ENCODE assay signal across 30 cellular contexts in the genomic region with DNA sequence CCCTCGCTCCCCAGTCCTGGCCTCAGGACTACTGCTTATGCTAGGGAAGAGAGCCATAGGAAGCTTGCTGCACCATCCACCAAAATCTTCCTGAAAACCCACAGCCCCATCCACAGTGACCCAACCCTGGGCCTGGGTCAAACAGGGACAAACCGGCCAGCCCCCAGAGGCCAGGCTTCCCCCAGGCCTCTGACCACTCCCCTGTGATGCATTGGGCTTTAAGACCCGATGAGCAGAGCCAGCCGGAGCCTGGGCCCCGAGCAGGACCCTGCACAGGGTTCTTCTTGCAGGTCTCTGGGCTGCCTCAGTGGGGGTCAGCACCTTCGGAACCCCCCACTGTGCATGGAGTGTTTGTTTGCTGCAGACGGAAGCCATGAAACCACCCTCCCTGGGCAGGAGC.
A peak's percentile ranks its signal among the peaks of the same experiment; 100 is the strongest.
DNase-seq lines count a peak whose midpoint lies in the region; ATAC-seq and TF ChIP-seq lines count a peak whose summit lies in the region.
"Had no signal": no experiment of that assay in that cellular context is flagged by ENCODE, and none has a peak within 500 bp of the region (broad histone marks: within the 10 kb centered on the region; RNA-seq: fewer than 3 reads in every experiment).

No MANE protein-coding gene starts in this region.

- H3K4me1 Mint-ChIP-seq in activated CD4-positive, alpha-beta T cell treated with anti-CD3 and anti-CD28 coated beads, Interleukin-2, amount 10 ng/mL, durations not matched to agents 24 days and 14 days, result no peaks in the 10 kb centered on the region
- no peaks in the 10 kb centered on the region for H3K4me1 Mint-ChIP-seq in osteocyte (ENCODE audit: unreplicated experiment)
- H3K4me1 Mint-ChIP-seq: B cell, IgD-negative memory B cell had no signal

- H3K4me3 ChIP-seq in upper lobe of right lung, result no peak overlapping the region
- H3K4me3 ChIP-seq: GM12878 had no signal

- no peak overlapping the region for H3K27ac ChIP-seq in upper lobe of right lung
- H3K27ac ChIP-seq: 22Rv1, C4-2B, HL-60, KMS-11, RWPE1 had no signal

- no peaks in the 10 kb centered on the region for H3K4me1 ChIP-seq in upper lobe of right lung
- H3K4me1 ChIP-seq: Caco-2 had no signal

- no peaks in the 10 kb centered on the region for H3K36me3 ChIP-seq in upper lobe of right lung

- intact Hi-C loops in activated CD4-positive, alpha-beta T cell treated with anti-CD3 and anti-CD28 coated beads, Interleukin-2, amount 10 ng/mL, durations not matched to agents 24 days and 14 days (cut with micrococcal nuclease), result no loop called here
- intact Hi-C loops in upper lobe of right lung (cut with DNase I), result no loop called here

- no peaks in the 10 kb centered on the region for H3K36me3 Mint-ChIP-seq in activated CD4-positive, alpha-beta T cell treated with anti-CD3 and anti-CD28 coated beads, Interleukin-2, amount 10 ng/mL, durations not matched to agents 24 days and 14 days (ENCODE audit: low read depth)
- no peaks in the 10 kb centered on the region for H3K36me3 Mint-ChIP-seq in osteocyte (ENCODE audit: unreplicated experiment)
- H3K36me3 Mint-ChIP-seq: CD8-positive, alpha-beta T cell; IgD-negative memory B cell had no signal

- H3K9me3 ChIP-seq in upper lobe of right lung, result no peaks in the 10 kb centered on the region
- H3K9me3 ChIP-seq: Caco-2 had no signal

- no peaks in the 10 kb centered on the region for H3K9me3 Mint-ChIP-seq in activated CD4-positive, alpha-beta T cell treated with anti-CD3 and anti-CD28 coated beads, Interleukin-2, amount 10 ng/mL, durations not matched to agents 24 days and 14 days
- peaks cover 7% of the 10 kb centered on the region for H3K9me3 Mint-ChIP-seq in osteocyte (ENCODE audit: unreplicated experiment)
- H3K9me3 Mint-ChIP-seq: CD8-positive, alpha-beta T cell had no signal

- peaks cover 3% of the 10 kb centered on the region for H3K27me3 ChIP-seq in upper lobe of right lung

- no peak for ATAC-seq in upper lobe of right lung
- ATAC-seq: CD8-positive, alpha-beta T cell; GM12878; Panc1 had no signal

- H3K4me3 Mint-ChIP-seq in activated CD4-positive, alpha-beta T cell treated with anti-CD3 and anti-CD28 coated beads, Interleukin-2, amount 10 ng/mL, durations not matched to agents 24 days and 14 days, result no peak overlapping the region
- no peak overlapping the region for H3K4me3 Mint-ChIP-seq in osteocyte (ENCODE audit: unreplicated experiment)
- H3K4me3 Mint-ChIP-seq: B cell; CD8-positive, alpha-beta T cell had no signal

- no peaks in the 10 kb centered on the region for H3K27me3 Mint-ChIP-seq in activated CD4-positive, alpha-beta T cell treated with anti-CD3 and anti-CD28 coated beads, Interleukin-2, amount 10 ng/mL, durations not matched to agents 24 days and 14 days
- H3K27me3 Mint-ChIP-seq in osteocyte (ENCODE audit: unreplicated experiment), result no peaks in the 10 kb centered on the region
- H3K27me3 Mint-ChIP-seq: B cell had no signal

- H3K27ac Mint-ChIP-seq in activated CD4-positive, alpha-beta T cell treated with anti-CD3 and anti-CD28 coated beads, Interleukin-2, amount 10 ng/mL, durations not matched to agents 24 days and 14 days, result no peak overlapping the region
- no peak overlapping the region for H3K27ac Mint-ChIP-seq in osteocyte (ENCODE audit: unreplicated experiment)
- H3K27ac Mint-ChIP-seq: B cell; CD8-positive, alpha-beta T cell; IgD-negative memory B cell had no signal

- DNase-seq in activated CD4-positive, alpha-beta T cell treated with anti-CD3 and anti-CD28 coated beads, Interleukin-2, amount 10 ng/mL, durations not matched to agents 24 days and 14 days, result peak; percentile 37
- DNase-seq in activated CD4-positive, alpha-beta T cell treated with anti-CD3 and anti-CD28 coated beads for 4 hours, result no peak
- DNase-seq in islet precursor cell (peak; percentile 35), osteocyte (ENCODE audit: extremely low spot score, unreplicated experiment) (peak; percentile 66), upper lobe of right lung (peak; percentile 48), hypothalamus (lab: John Stamatoyannopoulos, UW) (no peak), HK-2 (ENCODE audit: unreplicated experiment) (no peak)
- no peak for DNase-seq in stimulated activated CD4-positive, alpha-beta T cell treated with anti-CD3 and anti-CD28 coated beads, Interleukin-4, amount 100 ng/mL, for 24 hours
- DNase-seq: Caco-2, DMS 273 treated with DMSO at 0.1 percent for 48 hours, DMS79, EL, GDM1, NCI-H1048, NCI-H1417, NCI-H1694, NCI-H2029 treated with DMSO at 0.1 percent for 48 hours, NCI-H2227 treated with DMSO at 0.1 percent for 48 hours, NCI-H510A, SHP77 had no signal

- TF ChIP-seq CTCF in osteocyte (IDR thresholded peaks at IDR 0.05), result no peak
- TF ChIP-seq CTCF in upper lobe of right lung (IDR thresholded peaks at IDR 0.05), result no peak

Comparison
In these comparisons a context has a peak if more than half of its experiments do, and no peak if none do; other contexts are left out.
1. DNase-seq: peak in activated CD4-positive, alpha-beta T cell treated with anti-CD3 and anti-CD28 coated beads, Interleukin-2, amount 10 ng/mL, durations not matched to agents 24 days and 14 days (single experiment), islet precursor cell (single experiment), osteocyte (single experiment) and upper lobe of right lung (single experiment); none in activated CD4-positive, alpha-beta T cell treated with anti-CD3 and anti-CD28 coated beads for 4 hours (0 of 2), hypothalamus (0 of 51), HK-2 (single experiment) and stimulated activated CD4-positive, alpha-beta T cell treated with anti-CD3 and anti-CD28 coated beads, Interleukin-4, amount 100 ng/mL, for 24 hours (single experiment).